Comparison of ENCODE assay signal across 12 cellular contexts in the genomic region with DNA sequence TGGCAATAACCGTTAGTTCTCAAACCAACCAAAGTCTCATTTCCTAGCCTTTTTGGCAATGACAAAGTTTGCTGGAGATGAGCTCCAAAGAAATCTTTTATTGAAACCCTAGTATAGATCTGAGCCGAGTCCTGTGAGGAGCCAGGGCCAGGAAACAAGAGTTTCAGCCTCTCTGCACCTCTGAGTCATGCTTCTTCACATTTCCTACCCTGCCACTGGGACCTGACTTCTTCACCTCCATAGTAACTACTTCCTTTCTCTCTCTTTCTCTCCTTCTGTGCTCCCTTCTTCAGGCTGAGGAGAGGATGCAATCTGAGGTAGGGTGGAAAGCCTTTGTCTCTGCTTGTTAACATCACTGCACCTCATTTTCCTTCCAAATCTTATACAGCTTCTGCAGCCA. TPM values are rescaled to one million over a fixed set of nuclear protein-coding genes. Genes with fewer than 3 reads are reported as not detected.
DNase-seq lines count a peak whose midpoint lies in the region; ATAC-seq and TF ChIP-seq lines count a peak whose summit lies in the region.
"Had no signal": no experiment of that assay in that cellular context is flagged by ENCODE, and none has a peak within 500 bp of the region (broad histone marks: within the 10 kb centered on the region; RNA-seq: fewer than 3 reads in every experiment).

No MANE protein-coding gene starts in this region.

- peak; percentile 14 for ATAC-seq in Right ventricle myocardium superior (ENCODE audit: poor library complexity)
- ATAC-seq in gastrocnemius medialis: peak in 1 of 2 donors; percentile 34
- ATAC-seq in GM18511 (IDR thresholded peaks at IDR 0.05; ENCODE audit: unreplicated experiment): no peak
- no peak for ATAC-seq in GM18907 (IDR thresholded peaks at IDR 0.05; ENCODE audit: unreplicated experiment)
- ATAC-seq: GM12878 had no signal

- TF ChIP-seq POLR2A in adrenal gland (IDR thresholded peaks at IDR 0.05) (no peak), gastrocnemius medialis (IDR thresholded peaks at IDR 0.05) (no peak)

- H3K4me3 ChIP-seq in adrenal gland (no peak overlapping the region), gastrocnemius medialis (peak overlapping the region in 1 of 4 donors; percentile 18)
- H3K4me3 ChIP-seq: GM12878 had no signal

- in situ Hi-C loops in gastrocnemius medialis (cut with MboI; ENCODE audit: low sequenced_read_pairs in 4 of 4): loop anchor here in 3 of 4 donors (5.0 to 10.0 kb wide), 3 partner anchors 225 to 233 kb away; no protein-coding TSS in a partner anchor

- H3K27ac ChIP-seq in adrenal gland: peak overlapping the region in 3 of 5 donors; percentile 6 to 76 (median 72)
- H3K27ac ChIP-seq in gastrocnemius medialis: peak overlapping the region; percentile 49 to 73 (median 66)

- peaks cover 0 to 41% of the 10 kb centered on the region in 2 donors for H3K36me3 ChIP-seq in adrenal gland (replicated peaks in 1 of 2)
- no peaks in the 10 kb centered on the region for H3K36me3 ChIP-seq in gastrocnemius medialis

- H3K27me3 ChIP-seq in adrenal gland: no peaks in the 10 kb centered on the region
- no peaks in the 10 kb centered on the region for H3K27me3 ChIP-seq in gastrocnemius medialis

- WGBS in adrenal gland, 4 donors: 46 to 54% (median 50%) methylated on average over 2 of the region's 2 CpGs

- TF ChIP-seq CTCF in adrenal gland (IDR thresholded peaks at IDR 0.05) (no peak), gastrocnemius medialis (IDR thresholded peaks at IDR 0.05 in 4 of 5, conservative IDR thresholded peaks at IDR 0.05 in 1 of 5) (no peak)

- H3K9me3 ChIP-seq in adrenal gland (replicated peaks in 1 of 3): no peaks in the 10 kb centered on the region
- no peaks in the 10 kb centered on the region for H3K9me3 ChIP-seq in gastrocnemius medialis

- DNase-seq in Daoy (ENCODE audit: low read depth): peak; percentile 63
- DNase-seq in adrenal gland: no peak
- DNase-seq in Right ventricle myocardium superior: no peak
- peak in 1 of 2 donors; percentile 33 for DNase-seq in gastrocnemius medialis
- no peak for DNase-seq in middle frontal gyrus (ENCODE audit: extremely low spot score, low spot score)
- DNase-seq in NCI-H345 (lab: John Stamatoyannopoulos, UW): no peak
- DNase-seq: CD4-positive, CD25-positive, alpha-beta regulatory T cell; Kasumi-1; NCI-H524 treated with DMSO at 0.1 percent for 48 hours had no signal

- peaks cover 11 to 40% of the 10 kb centered on the region in 2 donors for H3K4me1 ChIP-seq in adrenal gland (replicated peaks in 1 of 2)
- peaks cover 30 to 41% of the 10 kb centered on the region in 2 donors for H3K4me1 ChIP-seq in gastrocnemius medialis

- intact Hi-C loops in adrenal gland (cut with DNase I) (loop anchor here in 1 of 2 donors (5.0 kb wide), 1 partner anchor 233 kb away; no protein-coding TSS in a partner anchor), Right ventricle myocardium superior (cut with DNase I) (loop anchor here (5.0 kb wide), 1 partner anchor 258 kb away; no protein-coding TSS in a partner anchor), gastrocnemius medialis (cut with DNase I; ENCODE audit: low total_unique reads) (loop anchor here (5.0 kb wide), 1 partner anchor 258 kb away; no protein-coding TSS in a partner anchor)

RNA-seq across cellular contexts. Expression of a gene that starts 38.7 kb away (rescaled TPM):
- 22.4 and 22.7 TPM in 2 replicates for total RNA-seq in Daoy (2014; rRNA removed; shearing (Covaris generic))
- total RNA-seq in adrenal gland (10 to 100 TPM; 13.6 to 45.2 (median 28.0) TPM), Right ventricle myocardium superior (17.2 TPM), gastrocnemius medialis (10 to 100 TPM in 2 of 4 donors, 1 to 10 TPM in 2; 7.2 to 16.3 (median 10.3) TPM)
- 10 to 100 TPM; 23.6 to 34.4 (median 29.1) TPM for polyA plus RNA-seq in adrenal gland
